Comparison of ENCODE assay signal across 30 cellular contexts in genomic region chrX:10062980-10063379, GRCh38.
"Had no signal": no experiment of that assay in that cellular context is flagged by ENCODE, and none has a peak within 500 bp of the region (broad histone marks: within the 10 kb centered on the region; RNA-seq: fewer than 3 reads in every experiment).

No MANE protein-coding gene starts in this region.

- H3K4me3 Mint-ChIP-seq: activated CD4-positive, alpha-beta memory T cell treated with anti-CD3 and anti-CD28 coated beads, Interleukin-2, amount 10 ng/mL, durations not matched to agents 7 days and 5 days; activated CD4-positive, alpha-beta T cell treated with anti-CD3 and anti-CD28 coated beads, Interleukin-2, amount 10 ng/mL, durations not matched to agents 7 days and 5 days; activated T-cell treated with anti-CD3 and anti-CD28 coated beads, Interleukin-2, amount 50 U/mL, for 24 hours; naive thymus-derived CD4-positive, alpha-beta T cell; stimulated activated naive CD8-positive, alpha-beta T cell treated with anti-CD3 and anti-CD28 coated beads, Interleukin-15, amount 100 ng/mL, for 72 hours; T-helper 17 cell; WTC11 had no signal

- H3K36me3 Mint-ChIP-seq: activated naive CD4-positive, alpha-beta T cell treated with anti-CD3 and anti-CD28 coated beads, Interleukin-2, amount 50 U/mL, for 72 hours had no signal

- H3K27me3 Mint-ChIP-seq: activated CD4-positive, alpha-beta memory T cell treated with anti-CD3 and anti-CD28 coated beads, Interleukin-2, amount 10 ng/mL, durations not matched to agents 7 days and 5 days; activated CD4-positive, alpha-beta T cell treated with anti-CD3 and anti-CD28 coated beads, Interleukin-2, amount 10 ng/mL, durations not matched to agents 7 days and 5 days; activated T-cell treated with anti-CD3 and anti-CD28 coated beads, Interleukin-2, amount 50 U/mL, for 24 hours; naive thymus-derived CD4-positive, alpha-beta T cell; progenitor cell of endocrine pancreas; stimulated activated memory B cell treated with anti-CD40 and anti-IgM and Interleukin-4, amounts not matched to agents 10 μg/mL and 1 μg/mL and 100 μg/mL, for 72 hours; stimulated activated naive CD8-positive, alpha-beta T cell treated with anti-CD3 and anti-CD28 coated beads, Interleukin-15, amount 100 ng/mL, for 72 hours; T-helper 17 cell had no signal

- ATAC-seq: activated naive CD4-positive, alpha-beta T cell treated with anti-CD3 and anti-CD28 coated beads, Interleukin-2, amount 50 U/mL, for 72 hours; heart left ventricle; naive thymus-derived CD4-positive, alpha-beta T cell; stimulated activated naive CD8-positive, alpha-beta T cell treated with anti-CD3 and anti-CD28 coated beads, Interleukin-15, amount 100 ng/mL, for 72 hours; T-helper 17 cell; WTC11 had no signal

- H3K27ac ChIP-seq: colonic mucosa, heart left ventricle, left ventricle myocardium inferior, ovary, sigmoid colon, tibial artery had no signal

- H3K4me3 ChIP-seq: colonic mucosa, heart left ventricle, left ventricle myocardium inferior, ovary, sigmoid colon, tibial artery had no signal

- H3K9me3 ChIP-seq: colonic mucosa, heart left ventricle, left ventricle myocardium inferior, ovary, sigmoid colon, tibial artery had no signal

- H3K4me1 Mint-ChIP-seq: activated CD4-positive, alpha-beta T cell treated with anti-CD3 and anti-CD28 coated beads, Interleukin-2, amount 10 ng/mL, durations not matched to agents 7 days and 5 days had no signal

- H3K4me1 ChIP-seq: colonic mucosa, sigmoid colon, tibial artery had no signal

- H3K9me3 Mint-ChIP-seq: activated CD4-positive, alpha-beta memory T cell treated with anti-CD3 and anti-CD28 coated beads, Interleukin-2, amount 10 ng/mL, durations not matched to agents 7 days and 5 days; activated CD4-positive, alpha-beta T cell treated with anti-CD3 and anti-CD28 coated beads, Interleukin-2, amount 10 ng/mL, durations not matched to agents 7 days and 5 days; activated naive CD4-positive, alpha-beta T cell treated with anti-CD3 and anti-CD28 coated beads, Interleukin-2, amount 50 U/mL, for 72 hours; activated T-cell treated with anti-CD3 and anti-CD28 coated beads, Interleukin-2, amount 50 U/mL, for 24 hours; naive thymus-derived CD4-positive, alpha-beta T cell; stimulated activated memory B cell treated with anti-CD40 and anti-IgM and Interleukin-4, amounts not matched to agents 10 μg/mL and 1 μg/mL and 100 μg/mL, for 72 hours; stimulated activated naive CD8-positive, alpha-beta T cell treated with anti-CD3 and anti-CD28 coated beads, Interleukin-15, amount 100 ng/mL, for 72 hours; WTC11 had no signal

- H3K27ac Mint-ChIP-seq: activated CD4-positive, alpha-beta memory T cell treated with anti-CD3 and anti-CD28 coated beads, Interleukin-2, amount 10 ng/mL, durations not matched to agents 7 days and 5 days; activated CD4-positive, alpha-beta T cell treated with anti-CD3 and anti-CD28 coated beads, Interleukin-2, amount 10 ng/mL, durations not matched to agents 7 days and 5 days; activated naive CD4-positive, alpha-beta T cell treated with anti-CD3 and anti-CD28 coated beads, Interleukin-2, amount 50 U/mL, for 72 hours; activated T-cell treated with anti-CD3 and anti-CD28 coated beads, Interleukin-2, amount 50 U/mL, for 24 hours; naive thymus-derived CD4-positive, alpha-beta T cell; progenitor cell of endocrine pancreas; stimulated activated memory B cell treated with anti-CD40 and anti-IgM and Interleukin-4, amounts not matched to agents 10 μg/mL and 1 μg/mL and 100 μg/mL, for 72 hours; stimulated activated naive CD8-positive, alpha-beta T cell treated with anti-CD3 and anti-CD28 coated beads, Interleukin-15, amount 100 ng/mL, for 72 hours; T-helper 17 cell; WTC11 had no signal

- DNase-seq: activated CD4-positive, alpha-beta memory T cell treated with anti-CD3 and anti-CD28 coated beads, Interleukin-2, amount 10 ng/mL, durations not matched to agents 7 days and 5 days; activated CD4-positive, alpha-beta T cell treated with anti-CD3 and anti-CD28 coated beads for 1 hour; activated CD4-positive, alpha-beta T cell treated with anti-CD3 and anti-CD28 coated beads, Interleukin-2, amount 10 ng/mL, durations not matched to agents 7 days and 5 days; activated CD8-positive, alpha-beta memory T cell treated with anti-CD3 and anti-CD28 coated beads, Interleukin-2, amount 50 U/mL, for 48 hours; activated T-cell treated with anti-CD3 and anti-CD28 coated beads, Interleukin-2, amount 50 U/mL, for 24 hours; cerebellar nuclear complex; colonic mucosa; effector CD8-positive, alpha-beta T cell; erythroblast; foreskin fibroblast; heart left ventricle; kidney glomerular epithelial cell; left ventricle myocardium inferior; midbrain; naive thymus-derived CD4-positive, alpha-beta T cell; ovary; retina; sigmoid colon; small intestine; stimulated activated CD4-positive, alpha-beta T cell treated with anti-CD3 and anti-CD28 coated beads, Interleukin-1b, Interleukin-23, amount 100 ng/mL, for 48 hours; stimulated activated CD4-positive, alpha-beta T cell treated with anti-CD3 and anti-CD28 coated beads, Interleukin-4, amount 100 ng/mL, for 4 hours; stimulated activated CD8-positive, alpha-beta memory T cell treated with anti-CD3 and anti-CD28 coated beads, Interleukin-4, amount 100 ng/mL, for 48 hours; stimulated activated naive CD8-positive, alpha-beta T cell treated with anti-CD3 and anti-CD28 coated beads, Interleukin-15, amount 100 ng/mL, for 72 hours; substantia nigra; T-helper 17 cell; tibial artery had no signal

- H3K36me3 ChIP-seq: colonic mucosa, ovary had no signal

- H3K27me3 ChIP-seq: colonic mucosa, ovary, sigmoid colon, tibial artery had no signal
